In the genomic region with DNA sequence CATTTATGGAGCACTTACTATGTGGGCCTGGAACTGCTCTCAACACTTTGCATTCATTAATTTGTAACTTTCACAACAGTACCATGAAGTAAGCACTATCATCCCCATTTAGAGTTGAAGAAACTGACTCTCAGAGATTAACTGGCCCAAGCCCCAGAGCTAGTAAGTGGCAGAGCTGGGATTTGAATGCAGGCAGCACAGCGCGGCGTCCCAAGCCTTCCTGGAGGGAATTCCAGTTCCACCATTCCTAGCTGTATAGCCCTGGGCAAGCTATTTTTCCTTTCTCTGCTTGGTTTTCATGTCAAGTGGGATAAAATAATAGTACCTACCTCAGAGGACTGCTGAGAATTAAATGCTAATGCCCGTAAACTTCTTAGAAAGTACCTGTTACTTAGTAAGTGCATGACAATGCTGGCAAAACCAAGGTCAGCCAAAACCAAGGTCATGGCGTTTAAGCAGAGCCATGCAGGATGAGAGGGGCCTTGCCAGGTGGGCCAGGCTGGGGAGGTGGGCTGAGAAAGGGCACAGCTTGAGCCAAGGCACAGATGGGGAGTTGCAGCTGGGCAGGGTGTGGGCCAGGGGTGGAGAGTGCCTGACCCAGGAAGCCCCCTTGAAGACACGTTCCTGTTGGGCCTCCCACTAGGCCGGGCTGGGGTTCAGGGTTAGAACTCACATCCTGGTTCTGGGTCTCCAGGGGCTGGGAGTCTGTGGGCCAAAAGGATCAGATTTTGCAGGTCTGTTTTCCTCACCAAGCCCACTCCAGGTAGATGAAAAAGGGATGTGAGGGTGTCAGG, we compare ENCODE assay signal across 24 cellular contexts. TPM values are rescaled to one million over a fixed set of nuclear protein-coding genes. Genes with fewer than 3 reads are reported as not detected.
DNase-seq lines count a peak whose midpoint lies in the region; ATAC-seq, FAIRE-seq and TF ChIP-seq lines count a peak whose summit lies in the region.
"Had no signal": no experiment of that assay in that cellular context is flagged by ENCODE, and none has a peak within 500 bp of the region (broad histone marks: within the 10 kb centered on the region; RNA-seq: fewer than 3 reads in every experiment).

No MANE protein-coding gene starts in this region.

- CTCF ChIA-PET in CD8-positive, alpha-beta memory T cell (lab: Charles Lee): no interaction called here
- CTCF ChIA-PET in WTC11 (lab: Charles Lee): interaction anchor here (0.9 to 2.4 kb wide), 4 partner anchors 48 to 169 kb away, joined by 4 to 20 read pairs (median 10); partner anchors contain the start of gene MKNK1

- H3K4me1 Mint-ChIP-seq in CD8-positive, alpha-beta memory T cell: no peaks in the 10 kb centered on the region
- H3K4me1 Mint-ChIP-seq in WTC11 (peaks cover 29% of the 10 kb centered on the region), progenitor cell of endocrine pancreas (ENCODE audit: low read depth) (no peaks in the 10 kb centered on the region)
- H3K4me1 Mint-ChIP-seq: IgD-negative memory B cell had no signal

- H3K27ac Mint-ChIP-seq in CD8-positive, alpha-beta memory T cell: peak overlapping the region in 5 of 8 donors; percentile 24 to 72 (median 59)
- no peak overlapping the region for H3K27ac Mint-ChIP-seq in WTC11
- peak overlapping the region; percentile 65 for H3K27ac Mint-ChIP-seq in progenitor cell of endocrine pancreas
- H3K27ac Mint-ChIP-seq: CD14-positive monocyte had no signal

- dilution Hi-C loops in keratinocyte (cut with MboI; ENCODE audit: extremely low pct_ligation_motif_present, low sequenced_read_pairs): no loop called here

- H2AFZ ChIP-seq in keratinocyte (ENCODE audit: control insufficient read depth, low read length): no peak overlapping the region

- DNase-seq in CD8-positive, alpha-beta memory T cell: no peak
- DNase-seq in WTC11 (ENCODE audit: low spot score): no peak
- no peak for DNase-seq in keratinocyte (ENCODE audit: low read depth, low spot score)
- DNase-seq in progenitor cell of endocrine pancreas (ENCODE audit: low spot score, unreplicated experiment): no peak
- no peak for DNase-seq in NCI-H1930 (lab: John Stamatoyannopoulos, UW)
- DNase-seq in NCI-H524 (lab: John Stamatoyannopoulos, UW): no peak
- DNase-seq in Right ventricle myocardium superior: no peak
- DNase-seq: BE2C, DND-41, NCI-H1092, NCI-H1417 treated with DMSO at 0.1 percent for 48 hours, NCI-H187, NCI-H2171 treated with DMSO at 0.1 percent for 48 hours, NCI-H524 treated with DMSO at 0.1 percent for 48 hours, NCI-H774 had no signal

- H3K9me3 Mint-ChIP-seq in CD8-positive, alpha-beta memory T cell: no peaks in the 10 kb centered on the region
- H3K9me3 Mint-ChIP-seq in WTC11: no peaks in the 10 kb centered on the region
- no peaks in the 10 kb centered on the region for H3K9me3 Mint-ChIP-seq in progenitor cell of endocrine pancreas (ENCODE audit: low read depth)
- H3K9me3 Mint-ChIP-seq: CD14-positive monocyte, IgD-negative memory B cell had no signal

- no peak overlapping the region for H3K4me3 ChIP-seq in CD8-positive, alpha-beta memory T cell (ENCODE audit: low read length)
- no peak overlapping the region for H3K4me3 ChIP-seq in keratinocyte (ENCODE audit: control insufficient read depth in 2 of 3, extremely low read depth in 1 of 3, insufficient read depth in 2 of 3, low read depth in 1 of 3, low read length in 3 of 3)
- H3K4me3 ChIP-seq: SJSA1 had no signal

- no peaks in the 10 kb centered on the region for H4K20me1 ChIP-seq in keratinocyte (ENCODE audit: control insufficient read depth, extremely low read depth, insufficient read depth, low read length)

- H3K9ac ChIP-seq in keratinocyte (ENCODE audit: control insufficient read depth, extremely low read depth, insufficient read depth, low read length): no peak overlapping the region

- H3K4me1 ChIP-seq in CD8-positive, alpha-beta memory T cell (ENCODE audit: insufficient read depth, low read length): no peaks in the 10 kb centered on the region
- peaks cover 16% of the 10 kb centered on the region for H3K4me1 ChIP-seq in keratinocyte (ENCODE audit: control insufficient read depth, extremely low read depth, insufficient read depth, low read length)
- H3K4me1 ChIP-seq: BE2C, SJSA1 had no signal

- TF ChIP-seq CTCF in WTC11 (IDR thresholded peaks at IDR 0.05) (no peak), keratinocyte (optimal IDR thresholded peaks at IDR 0.05 in 1 of 3, IDR thresholded peaks at IDR 0.05 in 1 of 3, conservative IDR thresholded peaks at IDR 0.05 in 1 of 3; ENCODE audit: extremely low read depth in 1 of 3, insufficient read depth in 2 of 3, low read length in 3 of 3) (no peak), progenitor cell of endocrine pancreas (IDR thresholded peaks at IDR 0.05; ENCODE audit: unreplicated experiment) (no peak)

- POLR2A ChIA-PET in CD8-positive, alpha-beta memory T cell (lab: Charles Lee): no interaction called here
- POLR2A ChIA-PET in WTC11 (lab: Charles Lee): no interaction called here

- ATAC-seq in WTC11: no peak
- no peak for ATAC-seq in Right ventricle myocardium superior (ENCODE audit: poor library complexity)
- ATAC-seq: Right ventricle myocardium inferior had no signal

- H3K36me3 ChIP-seq in CD8-positive, alpha-beta memory T cell (ENCODE audit: insufficient read depth, low read length): peaks cover 7% of the 10 kb centered on the region
- H3K36me3 ChIP-seq in keratinocyte (ENCODE audit: control insufficient read depth in 2 of 2, extremely low read depth in 1 of 2, insufficient read depth in 2 of 2, low read length in 2 of 2): peaks cover 3 to 19% of the 10 kb centered on the region in 2 experiments
- H3K36me3 ChIP-seq: BE2C had no signal

- no peaks in the 10 kb centered on the region for H3K27me3 ChIP-seq in CD8-positive, alpha-beta memory T cell (ENCODE audit: insufficient read depth, low read length, poor library complexity, severe bottlenecking)
- peaks cover 4% of the 10 kb centered on the region for H3K27me3 ChIP-seq in keratinocyte (ENCODE audit: control insufficient read depth, extremely low read depth, insufficient read depth, low read length)
- H3K27me3 ChIP-seq: BE2C, SJSA1 had no signal

- intact Hi-C loops in Right ventricle myocardium superior (cut with DNase I): no loop called here

- no peak overlapping the region for H3K27ac ChIP-seq in CD8-positive, alpha-beta memory T cell (ENCODE audit: low read depth, low read length)
- H3K27ac ChIP-seq in keratinocyte (ENCODE audit: control insufficient read depth, insufficient read depth, low read length): peak overlapping the region; percentile 46
- H3K27ac ChIP-seq: SJSA1 had no signal

- H3K36me3 Mint-ChIP-seq in CD8-positive, alpha-beta memory T cell: peaks cover 0 to 34% (median 2%) of the 10 kb centered on the region in 3 donors
- no peaks in the 10 kb centered on the region for H3K36me3 Mint-ChIP-seq in WTC11
- peaks cover 3% of the 10 kb centered on the region for H3K36me3 Mint-ChIP-seq in progenitor cell of endocrine pancreas (ENCODE audit: insufficient read depth)
- H3K36me3 Mint-ChIP-seq: IgD-negative memory B cell had no signal

- no peak overlapping the region for H3K4me3 Mint-ChIP-seq in CD8-positive, alpha-beta memory T cell
- H3K4me3 Mint-ChIP-seq in WTC11 (no peak overlapping the region), progenitor cell of endocrine pancreas (ENCODE audit: low read depth) (no peak overlapping the region)
- H3K4me3 Mint-ChIP-seq: CD14-positive monocyte, IgD-negative memory B cell had no signal

- H3K9me1 ChIP-seq in keratinocyte (ENCODE audit: control insufficient read depth, extremely low read depth, insufficient read depth, low read length): no peaks in the 10 kb centered on the region

- H3K27me3 Mint-ChIP-seq in CD8-positive, alpha-beta memory T cell: no peaks in the 10 kb centered on the region
- H3K27me3 Mint-ChIP-seq in WTC11 (ENCODE audit: low read depth) (no peaks in the 10 kb centered on the region), progenitor cell of endocrine pancreas (peaks cover 18% of the 10 kb centered on the region)

- no peak overlapping the region for H3K4me2 ChIP-seq in keratinocyte (ENCODE audit: control insufficient read depth, extremely low read depth, insufficient read depth, low read depth, low read length)

- H3K9me3 ChIP-seq in CD8-positive, alpha-beta memory T cell (ENCODE audit: low read length): no peaks in the 10 kb centered on the region
- no peaks in the 10 kb centered on the region for H3K9me3 ChIP-seq in keratinocyte (ENCODE audit: control insufficient read depth, low read depth, low read length)
- H3K9me3 ChIP-seq: BE2C, SJSA1 had no signal

- no peaks in the 10 kb centered on the region for H3K79me2 ChIP-seq in keratinocyte (ENCODE audit: control insufficient read depth, insufficient read depth, low read length)

- no peak for FAIRE-seq in keratinocyte (lab: Jason Lieb, UNC)
- FAIRE-seq: GM12892, H1 had no signal

TF ChIP-seq in WTC11, 78 proteins besides CTCF, POLR2A, EP300 and RAD21 (continues in another document):
- TF ChIP-seq ZNF263 (CRISPR knock-in tag; IDR thresholded peaks at IDR 0.05; ENCODE audit: low read depth): no peak
- no peak for TF ChIP-seq ZNF416 (CRISPR knock-in tag; IDR thresholded peaks at IDR 0.05)
- no peak for TF ChIP-seq ZNF317 (CRISPR knock-in tag; IDR thresholded peaks at IDR 0.05; ENCODE audit: borderline replicate concordance, low read depth)

RNA-seq across cellular contexts. Expression of gene KNCN, which starts 4.6 kb away (rescaled TPM):
- not detected for total RNA-seq in CD8-positive, alpha-beta memory T cell
- polyA plus RNA-seq in CD8-positive, alpha-beta memory T cell: not detected
- not detected in 3 replicates for total RNA-seq in WTC11 (2021)
- not detected in 3 replicates for polyA plus RNA-seq in keratinocyte
- not detected for polyA plus RNA-seq in keratinocyte (2011; ENCODE audit: low read depth)
- not detected in 2 replicates for polyA plus RNA-seq in keratinocyte (2011; cell fraction: cytosol; rRNA removed)
- not detected in 2 replicates for polyA plus RNA-seq in keratinocyte (2011; cell fraction: nucleus; rRNA removed)
- polyA plus RNA-seq in keratinocyte (2012; ENCODE audit: low replicate concordance): not detected in 2 replicates
- polyA minus RNA-seq in keratinocyte: not detected in 3 replicates
- not detected for polyA minus RNA-seq in keratinocyte (2011; cell fraction: cytosol; rRNA and poly(A)+ RNA removed)
- not detected in 2 replicates for polyA minus RNA-seq in keratinocyte (2011; cell fraction: nucleus; rRNA and poly(A)+ RNA removed)
- total RNA-seq in progenitor cell of endocrine pancreas: not detected in 2 replicates
- not detected for total RNA-seq in Right ventricle myocardium superior
- total RNA-seq: A673, H1, PC-3, Right ventricle myocardium inferior, RPMI7951, SJSA1 had no signal
- polyA plus RNA-seq: CD14-positive monocyte, H1, IgD-negative memory B cell had no signal

RNA-seq across cellular contexts. Expression of gene MKNK1, which starts 48.0 kb away (rescaled TPM):
- total RNA-seq in CD8-positive, alpha-beta memory T cell: 10 to 100 TPM; 27.9 to 32.4 TPM
- polyA plus RNA-seq in CD8-positive, alpha-beta memory T cell: 39.0 TPM
- total RNA-seq in WTC11 (2021): 17.5 to 18.6 TPM (median 18.0 TPM) in 3 replicates
- 45.1 to 59.9 TPM (median 55.7 TPM) in 3 replicates for polyA plus RNA-seq in keratinocyte
- polyA plus RNA-seq in keratinocyte (2011; ENCODE audit: low read depth): 28.2 TPM
- polyA plus RNA-seq in keratinocyte (2011; cell fraction: cytosol; rRNA removed): 43.1 and 43.5 TPM in 2 replicates
- 203 and 210 TPM in 2 replicates for polyA plus RNA-seq in keratinocyte (2011; cell fraction: nucleus; rRNA removed)
- polyA plus RNA-seq in keratinocyte (2012; ENCODE audit: low replicate concordance): 25.6 and 43.8 TPM in 2 replicates
- 42.2 to 74.8 TPM (median 56.8 TPM) in 3 replicates for polyA minus RNA-seq in keratinocyte
- polyA minus RNA-seq in keratinocyte (2011; cell fraction: cytosol; rRNA and poly(A)+ RNA removed): 24.7 TPM
- polyA minus RNA-seq in keratinocyte (2011; cell fraction: nucleus; rRNA and poly(A)+ RNA removed): 43.5 and 69.2 TPM in 2 replicates
- 29.3 and 31.9 TPM in 2 replicates for total RNA-seq in progenitor cell of endocrine pancreas
- 37.7 TPM for total RNA-seq in Right ventricle myocardium superior
